Comparison of ENCODE assay signal across 14 cellular contexts in the genomic region with DNA sequence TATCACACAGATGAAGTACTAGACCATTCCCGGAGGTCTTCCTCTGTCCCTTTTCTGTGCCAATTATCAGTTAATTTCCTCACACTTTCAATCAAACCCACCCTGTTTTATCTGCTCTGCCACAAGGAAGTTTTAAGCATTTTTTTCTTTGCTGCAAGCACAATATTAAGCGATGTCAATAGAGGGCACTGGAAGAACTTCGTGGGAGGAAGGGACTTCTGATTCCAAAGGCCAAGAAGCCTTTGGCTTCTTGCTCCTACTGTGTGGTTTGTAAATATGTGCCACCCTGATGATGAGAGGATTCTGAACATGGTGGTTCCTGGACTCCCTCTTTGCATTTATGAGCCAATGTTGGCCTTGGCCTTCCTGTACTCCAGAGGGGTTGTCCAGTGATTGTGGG.
DNase-seq lines count a peak whose midpoint lies in the region; ATAC-seq and TF ChIP-seq lines count a peak whose summit lies in the region.
"Had no signal": no experiment of that assay in that cellular context is flagged by ENCODE, and none has a peak within 500 bp of the region (broad histone marks: within the 10 kb centered on the region; RNA-seq: fewer than 3 reads in every experiment).

No MANE protein-coding gene starts in this region.

- TF ChIP-seq CTCF in 22Rv1 (IDR thresholded peaks at IDR 0.05) = peak; percentile 50
- peak; percentile 46 for TF ChIP-seq CTCF in HFFc6 (IDR thresholded peaks at IDR 0.05)
- TF ChIP-seq CTCF in PC-3 (conservative IDR thresholded peaks at IDR 0.05; ENCODE audit: low read depth, low read length) = peak; percentile 74
- TF ChIP-seq CTCF in fibroblast of lung (conservative IDR thresholded peaks at IDR 0.05 in 1 of 2, IDR thresholded peaks at IDR 0.05 in 1 of 2; ENCODE audit: low read depth in 1 of 2, low read length in 2 of 2) = peak in 1 of 2 donors; percentile 9

- peak; percentile 51 for ATAC-seq in PC-3
- no peak for ATAC-seq in HG02973 (IDR thresholded peaks at IDR 0.05; ENCODE audit: unreplicated experiment)
- no peak for ATAC-seq in HG03135 (IDR thresholded peaks at IDR 0.05; ENCODE audit: unreplicated experiment)
- ATAC-seq: K562, right cardiac atrium had no signal

- no peaks in the 10 kb centered on the region for H3K36me3 ChIP-seq in PC-3 (ENCODE audit: low read depth, low read length)
- H3K36me3 ChIP-seq in fibroblast of lung (ENCODE audit: control insufficient read depth, insufficient read depth, low read length) = no peaks in the 10 kb centered on the region

- H2AFZ ChIP-seq in PC-3 (ENCODE audit: low read length) (no peak overlapping the region), fibroblast of lung (ENCODE audit: low read length) (no peak overlapping the region)

- H3K4me3 Mint-ChIP-seq in HFFc6 = no peak overlapping the region
- H3K4me3 Mint-ChIP-seq: activated naive CD8-positive, alpha-beta T cell had no signal

- no peaks in the 10 kb centered on the region for H3K9me2 ChIP-seq in PC-3 (replicated peaks; ENCODE audit: low read length)

- H3K27ac ChIP-seq in 22Rv1 (no peak overlapping the region), PC-3 (ENCODE audit: low read length) (0 out of 2 replicates have a peak overlapping the region, but pooled peaks have one; percentile 8), fibroblast of lung (ENCODE audit: insufficient read depth, low read length) (no peak overlapping the region)
- H3K27ac ChIP-seq: dorsolateral prefrontal cortex had no signal

- POLR2A ChIA-PET in PC-3 (lab: Charles Lee; ENCODE audit: unreplicated experiment) = no interaction called here

- H3K9ac ChIP-seq in PC-3 (ENCODE audit: low read length) (no peak overlapping the region), fibroblast of lung (ENCODE audit: insufficient read depth, low read length) (no peak overlapping the region)

- H3K4me1 Mint-ChIP-seq in HFFc6 (ENCODE audit: low read depth) = peaks cover 18% of the 10 kb centered on the region

- H3K79me2 ChIP-seq in PC-3 (ENCODE audit: low read length) (no peaks in the 10 kb centered on the region), fibroblast of lung (ENCODE audit: control insufficient read depth, insufficient read depth, low read length) (no peaks in the 10 kb centered on the region)

- H3K27me3 ChIP-seq in PC-3 (ENCODE audit: low read length) (no peaks in the 10 kb centered on the region), fibroblast of lung (ENCODE audit: control insufficient read depth, insufficient read depth, low read length) (no peaks in the 10 kb centered on the region)
- H3K27me3 ChIP-seq: dorsolateral prefrontal cortex had no signal

- CTCF ChIA-PET in PC-3 (lab: Charles Lee) = no interaction called here

- no peaks in the 10 kb centered on the region for H3K9me3 Mint-ChIP-seq in HFFc6

- peak overlapping the region; percentile 46; the same call in 1 of the 2 replicates for H3K4me2 ChIP-seq in PC-3 (ENCODE audit: low read length)
- no peak overlapping the region for H3K4me2 ChIP-seq in fibroblast of lung (ENCODE audit: extremely low read depth, insufficient read depth, low read length)

- no peak for DNase-seq in HFFc6
- DNase-seq in PC-3 = peak; percentile 61
- peak; percentile 0 to 3 for DNase-seq in fibroblast of lung (ENCODE audit: low read depth in 2 of 2)
- DNase-seq in posterior cingulate gyrus = no peak
- no peak for DNase-seq in HPDE6-E6E7 (ENCODE audit: extremely low spot score)
- DNase-seq: activated CD4-positive, alpha-beta T cell treated with anti-CD3 and anti-CD28 coated beads, Interleukin-2, amount 50 U/mL, for 1 hour; dorsolateral prefrontal cortex; NCI-H510A; right cardiac atrium had no signal

- peaks cover 3% of the 10 kb centered on the region; the same call in 1 of the 2 replicates for H3K27me3 Mint-ChIP-seq in HFFc6 (ENCODE audit: insufficient read depth)
- H3K27me3 Mint-ChIP-seq: activated naive CD8-positive, alpha-beta T cell had no signal

- BruUV-seq in PC-3 (replicated peaks; lab: Mats Ljungman, UMichigan) = no TSS peak

- H3K4me1 ChIP-seq in PC-3 (ENCODE audit: insufficient read depth, low read length) = peaks cover 37% of the 10 kb centered on the region
- H3K4me1 ChIP-seq in fibroblast of lung (ENCODE audit: control insufficient read depth, extremely low read depth, insufficient read depth, low read length) = no peaks in the 10 kb centered on the region

- H3K9me3 ChIP-seq in PC-3 (ENCODE audit: low read length) (no peaks in the 10 kb centered on the region), fibroblast of lung (ENCODE audit: control insufficient read depth, insufficient read depth, low read depth, low read length) (no peaks in the 10 kb centered on the region)

- H3F3A ChIP-seq in PC-3 (ENCODE audit: low read length, unreplicated experiment) = no peaks in the 10 kb centered on the region

- H3K27ac Mint-ChIP-seq in HFFc6 = no peak overlapping the region
- H3K27ac Mint-ChIP-seq: activated naive CD8-positive, alpha-beta T cell had no signal

- no peaks in the 10 kb centered on the region for H3K36me3 Mint-ChIP-seq in HFFc6 (ENCODE audit: low read depth)
- H3K36me3 Mint-ChIP-seq: activated naive CD8-positive, alpha-beta T cell had no signal

- H3K4me3 ChIP-seq in PC-3 (ENCODE audit: low read length) (no peak overlapping the region), fibroblast of lung (replicated peaks in 1 of 4; ENCODE audit: control extremely low read depth in 1 of 4, insufficient read depth in 1 of 4, low read depth in 3 of 4, low read length in 4 of 4) (no peak overlapping the region)
- H3K4me3 ChIP-seq: dorsolateral prefrontal cortex, K562 had no signal

- H4K20me1 ChIP-seq in PC-3 (ENCODE audit: low read length) (no peaks in the 10 kb centered on the region), fibroblast of lung (ENCODE audit: control insufficient read depth, extremely low read depth, insufficient read depth, low read length) (no peaks in the 10 kb centered on the region)

- intact Hi-C loops in PC-3 (cut with micrococcal nuclease) (loop anchor here (5.0 to 10.0 kb wide), 4 partner anchors 159 to 406 kb away; no protein-coding TSS in a partner anchor), posterior cingulate gyrus (cut with DNase I) (no loop called here)

Comparison
In these comparisons a context has a peak if more than half of its experiments do, and no peak if none do; other contexts are left out.
1. DNase-seq: peak in PC-3 (single experiment) and fibroblast of lung (2 of 2); none in HFFc6 (single experiment), posterior cingulate gyrus (0 of 10) and HPDE6-E6E7 (single experiment).